Comparison of ENCODE assay signal across 14 cellular contexts in genomic region chr2:545711-546650, GRCh38.
A peak's percentile ranks its signal among the peaks of the same experiment; 100 is the strongest.
DNase-seq lines count a peak whose midpoint lies in the region; TF ChIP-seq lines count a peak whose summit lies in the region.
"Had no signal": no experiment of that assay in that cellular context is flagged by ENCODE, and none has a peak within 500 bp of the region (broad histone marks: within the 10 kb centered on the region; RNA-seq: fewer than 3 reads in every experiment).

No MANE protein-coding gene starts in this region.

- H3K9me3 Mint-ChIP-seq in activated CD4-positive, alpha-beta T cell treated with anti-CD3 and anti-CD28 coated beads, Interleukin-2, amount 10 ng/mL, durations not matched to agents 24 days and 14 days: no peaks in the 10 kb centered on the region
- no peaks in the 10 kb centered on the region for H3K9me3 Mint-ChIP-seq in nephron progenitor cell
- H3K9me3 Mint-ChIP-seq in type B pancreatic cell: no peaks in the 10 kb centered on the region
- H3K9me3 Mint-ChIP-seq: CD8-positive, alpha-beta T cell had no signal

- TF ChIP-seq CTCF in nephron progenitor cell (IDR thresholded peaks at IDR 0.05) (no peak), type B pancreatic cell (conservative IDR thresholded peaks at IDR 0.05) (no peak)

- DNase-seq in activated CD4-positive, alpha-beta T cell treated with anti-CD3 and anti-CD28 coated beads, Interleukin-2, amount 10 ng/mL, durations not matched to agents 24 days and 14 days: peak; percentile 45
- DNase-seq in activated CD4-positive, alpha-beta T cell treated with anti-CD3 and anti-CD28 coated beads, Interleukin-2, amount 50 U/mL, for 4 hours: no peak
- DNase-seq in RPMI8226: peak; percentile 38
- no peak for DNase-seq in nephron progenitor cell
- no peak for DNase-seq in type B pancreatic cell (ENCODE audit: extremely low spot score, unreplicated experiment)
- no peak for DNase-seq in GM03348 (ENCODE audit: low spot score)
- DNase-seq in ACHN: no peak
- DNase-seq: Calu3; CD8-positive, alpha-beta T cell; IMR-90; NCI-H187; NCI-H2107; NCI-H510A; NCI-H774 had no signal

- intact Hi-C loops in activated CD4-positive, alpha-beta T cell treated with anti-CD3 and anti-CD28 coated beads, Interleukin-2, amount 10 ng/mL, durations not matched to agents 24 days and 14 days (cut with micrococcal nuclease): no loop called here

- in situ Hi-C loops in ACHN (cut with HindIII; ENCODE audit: low pct_ligation_motif_present, low pct_unique_long_range_greater_than_20kb, low sequenced_read_pairs): no loop called here

- no peaks in the 10 kb centered on the region for H3K36me3 Mint-ChIP-seq in activated CD4-positive, alpha-beta T cell treated with anti-CD3 and anti-CD28 coated beads, Interleukin-2, amount 10 ng/mL, durations not matched to agents 24 days and 14 days (ENCODE audit: low read depth)
- H3K36me3 Mint-ChIP-seq in nephron progenitor cell (ENCODE audit: low read depth): no peaks in the 10 kb centered on the region
- H3K36me3 Mint-ChIP-seq in type B pancreatic cell: no peaks in the 10 kb centered on the region
- H3K36me3 Mint-ChIP-seq: CD8-positive, alpha-beta T cell had no signal

- H3K4me3 Mint-ChIP-seq in activated CD4-positive, alpha-beta T cell treated with anti-CD3 and anti-CD28 coated beads, Interleukin-2, amount 10 ng/mL, durations not matched to agents 24 days and 14 days: no peak overlapping the region
- H3K4me3 Mint-ChIP-seq in nephron progenitor cell (no peak overlapping the region), type B pancreatic cell (no peak overlapping the region)
- H3K4me3 Mint-ChIP-seq: CD8-positive, alpha-beta T cell had no signal

- no peaks in the 10 kb centered on the region for H3K4me1 Mint-ChIP-seq in activated CD4-positive, alpha-beta T cell treated with anti-CD3 and anti-CD28 coated beads, Interleukin-2, amount 10 ng/mL, durations not matched to agents 24 days and 14 days
- H3K4me1 Mint-ChIP-seq in nephron progenitor cell (peaks cover 24% of the 10 kb centered on the region), type B pancreatic cell (ENCODE audit: unreplicated experiment) (peaks cover 12% of the 10 kb centered on the region)

- H3K27ac Mint-ChIP-seq in activated CD4-positive, alpha-beta T cell treated with anti-CD3 and anti-CD28 coated beads, Interleukin-2, amount 10 ng/mL, durations not matched to agents 24 days and 14 days: no peak overlapping the region
- H3K27ac Mint-ChIP-seq in nephron progenitor cell (peak overlapping the region; percentile 84), type B pancreatic cell (peak overlapping the region; percentile 23)
- H3K27ac Mint-ChIP-seq: CD8-positive, alpha-beta T cell had no signal

- peaks cover 10% of the 10 kb centered on the region for H3K27me3 Mint-ChIP-seq in activated CD4-positive, alpha-beta T cell treated with anti-CD3 and anti-CD28 coated beads, Interleukin-2, amount 10 ng/mL, durations not matched to agents 24 days and 14 days
- H3K27me3 Mint-ChIP-seq in nephron progenitor cell (ENCODE audit: low read depth, poor library complexity) (no peaks in the 10 kb centered on the region), type B pancreatic cell (peaks cover 5% of the 10 kb centered on the region)

Comparison
In these comparisons a context has a peak if more than half of its experiments do, and no peak if none do; other contexts are left out.
1. DNase-seq: peak in activated CD4-positive, alpha-beta T cell treated with anti-CD3 and anti-CD28 coated beads, Interleukin-2, amount 10 ng/mL, durations not matched to agents 24 days and 14 days (single experiment) and RPMI8226 (single experiment); none in activated CD4-positive, alpha-beta T cell treated with anti-CD3 and anti-CD28 coated beads, Interleukin-2, amount 50 U/mL, for 4 hours (0 of 2), nephron progenitor cell (single experiment), type B pancreatic cell (single experiment), GM03348 (single experiment) and ACHN (single experiment).